Comparison of ENCODE assay signal across 14 cellular contexts in genomic region chr20:10596726-10597125, GRCh38.
DNase-seq lines count a peak whose midpoint lies in the region; ATAC-seq, FAIRE-seq and TF ChIP-seq lines count a peak whose summit lies in the region.
"Had no signal": no experiment of that assay in that cellular context is flagged by ENCODE, and none has a peak within 500 bp of the region (broad histone marks: within the 10 kb centered on the region; RNA-seq: fewer than 3 reads in every experiment).

No MANE protein-coding gene starts in this region.

- POLR2A ChIA-PET in A673 (lab: Charles Lee; ENCODE audit: low non-redundant PET): no interaction called here

- H3K4me2 ChIP-seq in keratinocyte (ENCODE audit: control insufficient read depth, extremely low read depth, insufficient read depth, low read depth, low read length): no peak overlapping the region

- no peak for TF ChIP-seq CTCF in A673 (conservative IDR thresholded peaks at IDR 0.05; ENCODE audit: low read depth, low read length)
- no peak for TF ChIP-seq CTCF in bronchial epithelial cell (IDR thresholded peaks at IDR 0.05; ENCODE audit: insufficient read depth, low read length, severe bottlenecking)
- TF ChIP-seq CTCF in keratinocyte (optimal IDR thresholded peaks at IDR 0.05 in 1 of 3, IDR thresholded peaks at IDR 0.05 in 1 of 3, conservative IDR thresholded peaks at IDR 0.05 in 1 of 3; ENCODE audit: extremely low read depth in 1 of 3, insufficient read depth in 2 of 3, low read length in 3 of 3): no peak

- H3K27ac ChIP-seq in A673 (ENCODE audit: low read depth, low read length, poor library complexity, severe bottlenecking) (no peak overlapping the region), keratinocyte (ENCODE audit: control insufficient read depth, insufficient read depth, low read length) (no peak overlapping the region)

- H3K4me3 Mint-ChIP-seq in activated T-helper 17 cell treated with anti-CD3 and anti-CD28 coated beads, Interleukin-2, amount 50 U/mL, for 72 hours: no peak overlapping the region
- no peak overlapping the region for H3K4me3 Mint-ChIP-seq in activated naive CD4-positive, alpha-beta T cell treated with anti-CD3 and anti-CD28 coated beads for 36 hours
- H3K4me3 Mint-ChIP-seq: B cell, neural crest cell had no signal

- no peaks in the 10 kb centered on the region for H3K9me1 ChIP-seq in keratinocyte (ENCODE audit: control insufficient read depth, extremely low read depth, insufficient read depth, low read length)

- no peaks in the 10 kb centered on the region for H3K36me3 ChIP-seq in A673 (ENCODE audit: insufficient read depth, low read length, poor library complexity, severe bottlenecking)
- no peaks in the 10 kb centered on the region for H3K36me3 ChIP-seq in bronchial epithelial cell (ENCODE audit: control insufficient read depth, insufficient read depth, low read length)
- peaks cover 0 to 3% of the 10 kb centered on the region in 2 experiments for H3K36me3 ChIP-seq in keratinocyte (ENCODE audit: control insufficient read depth in 2 of 2, extremely low read depth in 1 of 2, insufficient read depth in 2 of 2, low read length in 2 of 2)
- no peaks in the 10 kb centered on the region for H3K36me3 ChIP-seq in H7 (replicated peaks; ENCODE audit: control insufficient read depth, insufficient read depth, low read length)

- H3K4me1 ChIP-seq in A673 (ENCODE audit: insufficient read depth, low read length, poor library complexity, severe bottlenecking): peaks cover 17% of the 10 kb centered on the region
- H3K4me1 ChIP-seq in keratinocyte (ENCODE audit: control insufficient read depth, extremely low read depth, insufficient read depth, low read length): peaks cover 64% of the 10 kb centered on the region

- no peaks in the 10 kb centered on the region for H4K20me1 ChIP-seq in keratinocyte (ENCODE audit: control insufficient read depth, extremely low read depth, insufficient read depth, low read length)

- peak; percentile 33 for DNase-seq in A673 (ENCODE audit: low spot score)
- peak; percentile 90 for DNase-seq in LHCN-M2 (ENCODE audit: low read depth)
- peak; percentile 85 for DNase-seq in bronchial epithelial cell (ENCODE audit: low read depth)
- no peak for DNase-seq in keratinocyte (ENCODE audit: low read depth, low spot score)
- DNase-seq in activated naive CD4-positive, alpha-beta T cell treated with anti-CD3 and anti-CD28 coated beads for 36 hours: no peak
- no peak for DNase-seq in COLO668 (lab: John Stamatoyannopoulos, UW; ENCODE audit: unreplicated experiment)
- DNase-seq in H7: no peak
- DNase-seq: cerebellar nuclear complex; NCI-H1417; NK-92 treated with Interleukin-12 subunit alpha and Interleukin-12 subunit beta, amount 100 ng/mL, for 24 hours; T1000 had no signal

- BruUV-seq in A673 (replicated peaks; lab: Mats Ljungman, UMichigan): no TSS peak

- no peak for ATAC-seq in activated T-helper 17 cell treated with anti-CD3 and anti-CD28 coated beads, Interleukin-2, amount 50 U/mL, for 72 hours (replicated peaks)

- no peaks in the 10 kb centered on the region for H3K9me3 Mint-ChIP-seq in activated T-helper 17 cell treated with anti-CD3 and anti-CD28 coated beads, Interleukin-2, amount 50 U/mL, for 72 hours
- H3K9me3 Mint-ChIP-seq in activated naive CD4-positive, alpha-beta T cell treated with anti-CD3 and anti-CD28 coated beads for 36 hours: no peaks in the 10 kb centered on the region
- H3K9me3 Mint-ChIP-seq: neural crest cell had no signal

- intact Hi-C loops in A673 (cut with micrococcal nuclease; ENCODE audit: unreplicated experiment): no loop called here
- intact Hi-C loops in activated naive CD4-positive, alpha-beta T cell treated with anti-CD3 and anti-CD28 coated beads for 36 hours (cut with micrococcal nuclease): no loop called here

- no peaks in the 10 kb centered on the region for H3K27me3 Mint-ChIP-seq in activated T-helper 17 cell treated with anti-CD3 and anti-CD28 coated beads, Interleukin-2, amount 50 U/mL, for 72 hours
- H3K27me3 Mint-ChIP-seq in activated naive CD4-positive, alpha-beta T cell treated with anti-CD3 and anti-CD28 coated beads for 36 hours (ENCODE audit: low read depth): no peaks in the 10 kb centered on the region
- H3K27me3 Mint-ChIP-seq: B cell had no signal

- CTCF ChIA-PET in A673 (lab: Charles Lee): no interaction called here
- CTCF ChIA-PET in activated naive CD4-positive, alpha-beta T cell treated with anti-CD3 and anti-CD28 coated beads for 36 hours (lab: Charles Lee): interaction anchor here (1.2 kb wide), 1 partner anchor 12 kb away, joined by 3 read pairs; no protein-coding TSS in a partner anchor

- no peaks in the 10 kb centered on the region for H3K79me2 ChIP-seq in keratinocyte (ENCODE audit: control insufficient read depth, insufficient read depth, low read length)

- peaks cover 14% of the 10 kb centered on the region for H3K4me1 Mint-ChIP-seq in activated T-helper 17 cell treated with anti-CD3 and anti-CD28 coated beads, Interleukin-2, amount 50 U/mL, for 72 hours
- H3K4me1 Mint-ChIP-seq in activated naive CD4-positive, alpha-beta T cell treated with anti-CD3 and anti-CD28 coated beads for 36 hours (ENCODE audit: low read depth): peaks cover 13% of the 10 kb centered on the region
- H3K4me1 Mint-ChIP-seq: B cell had no signal

- peaks cover 30% of the 10 kb centered on the region for H3K36me3 Mint-ChIP-seq in activated T-helper 17 cell treated with anti-CD3 and anti-CD28 coated beads, Interleukin-2, amount 50 U/mL, for 72 hours (ENCODE audit: low read depth)
- H3K36me3 Mint-ChIP-seq in activated naive CD4-positive, alpha-beta T cell treated with anti-CD3 and anti-CD28 coated beads for 36 hours (ENCODE audit: low read depth): peaks cover 9% of the 10 kb centered on the region

- H3K27ac Mint-ChIP-seq in activated T-helper 17 cell treated with anti-CD3 and anti-CD28 coated beads, Interleukin-2, amount 50 U/mL, for 72 hours: no peak overlapping the region
- no peak overlapping the region for H3K27ac Mint-ChIP-seq in activated naive CD4-positive, alpha-beta T cell treated with anti-CD3 and anti-CD28 coated beads for 36 hours
- H3K27ac Mint-ChIP-seq: B cell had no signal

- H2AFZ ChIP-seq in keratinocyte (ENCODE audit: control insufficient read depth, low read length): no peak overlapping the region

- H3K9me3 ChIP-seq in A673 (ENCODE audit: low read depth, low read length, poor library complexity, severe bottlenecking) (no peaks in the 10 kb centered on the region), keratinocyte (ENCODE audit: control insufficient read depth, low read depth, low read length) (no peaks in the 10 kb centered on the region)

- dilution Hi-C loops in keratinocyte (cut with MboI; ENCODE audit: extremely low pct_ligation_motif_present, low sequenced_read_pairs): no loop called here

- no peak overlapping the region for H3K9ac ChIP-seq in keratinocyte (ENCODE audit: control insufficient read depth, extremely low read depth, insufficient read depth, low read length)

- H3K4me3 ChIP-seq in A673 (ENCODE audit: low read depth, low read length, poor library complexity, severe bottlenecking): no peak overlapping the region
- H3K4me3 ChIP-seq in bronchial epithelial cell (ENCODE audit: low read depth, low read length): no peak overlapping the region
- H3K4me3 ChIP-seq in keratinocyte (ENCODE audit: control insufficient read depth in 2 of 3, extremely low read depth in 1 of 3, insufficient read depth in 2 of 3, low read depth in 1 of 3, low read length in 3 of 3): no peak overlapping the region
- no peak overlapping the region for H3K4me3 ChIP-seq in H7 (ENCODE audit: insufficient read depth, low read depth, low read length)

- H3K27me3 ChIP-seq in A673 (replicated peaks; ENCODE audit: insufficient read depth, low read depth, low read length, poor library complexity) (no peaks in the 10 kb centered on the region), bronchial epithelial cell (ENCODE audit: control insufficient read depth, insufficient read depth, low read length) (no peaks in the 10 kb centered on the region), keratinocyte (ENCODE audit: control insufficient read depth, extremely low read depth, insufficient read depth, low read length) (no peaks in the 10 kb centered on the region), H7 (ENCODE audit: control insufficient read depth, insufficient read depth, low read length) (no peaks in the 10 kb centered on the region)

- FAIRE-seq in bronchial epithelial cell (lab: Jason Lieb, UNC): no peak
- FAIRE-seq in keratinocyte (lab: Jason Lieb, UNC): peak; percentile 43

Comparison
In these comparisons a context has a peak if more than half of its experiments do, and no peak if none do; other contexts are left out.
1. DNase-seq: peak in A673 (single experiment), LHCN-M2 (single experiment) and bronchial epithelial cell (single experiment); none in keratinocyte (single experiment), activated naive CD4-positive, alpha-beta T cell treated with anti-CD3 and anti-CD28 coated beads for 36 hours (single experiment), COLO668 (single experiment) and H7 (single experiment).